ENCODE assay signal across 22 cellular contexts in genomic region chr10:116988311-116988710, GRCh38. TPM values are rescaled to one million over a fixed set of nuclear protein-coding genes. Genes with fewer than 3 reads are reported as not detected.
A peak's percentile ranks its signal among the peaks of the same experiment; 100 is the strongest.
DNase-seq lines count a peak whose midpoint lies in the region; ATAC-seq, FAIRE-seq and TF ChIP-seq lines count a peak whose summit lies in the region.
"Had no signal": no experiment of that assay in that cellular context is flagged by ENCODE, and none has a peak within 500 bp of the region (broad histone marks: within the 10 kb centered on the region; RNA-seq: fewer than 3 reads in every experiment).

No MANE protein-coding gene starts in this region.

- H3K4me1 ChIP-seq in trophoblast cell (ENCODE audit: control insufficient read depth in 1 of 2, insufficient read depth in 2 of 2, low read length in 2 of 2): peaks cover 2 to 12% of the 10 kb centered on the region in 2 experiments
- H3K4me1 ChIP-seq: BLaER1 treated with 17β-estradiol and CSF1 and Interleukin-3, amounts not matched to agents 10 nM and 100 nM had no signal

- no peak overlapping the region for H3K27ac ChIP-seq in trophoblast cell (ENCODE audit: low read depth, low read length)
- H3K27ac ChIP-seq: BLaER1 treated with 17β-estradiol and CSF1 and Interleukin-3, amounts not matched to agents 10 nM and 100 nM; GM23248 had no signal

- no peak overlapping the region for H3K4me2 ChIP-seq in trophoblast cell (ENCODE audit: low read length)
- H3K4me2 ChIP-seq: BLaER1 treated with 17β-estradiol and CSF1 and Interleukin-3, amounts not matched to agents 10 nM and 100 nM had no signal

- H2AK5ac ChIP-seq in trophoblast cell (ENCODE audit: low read length): no peak overlapping the region

- H3K79me1 ChIP-seq in trophoblast cell (ENCODE audit: low read length): no peaks in the 10 kb centered on the region

- ATAC-seq in GM21367 (IDR thresholded peaks at IDR 0.05; ENCODE audit: unreplicated experiment): no peak
- ATAC-seq in GM19023 (IDR thresholded peaks at IDR 0.05; ENCODE audit: unreplicated experiment): no peak
- ATAC-seq: CD8-positive, alpha-beta T cell; K562 had no signal

- no peak overlapping the region for H3K14ac ChIP-seq in trophoblast cell (ENCODE audit: low read length)

- H4K12ac ChIP-seq in trophoblast cell (ENCODE audit: low read depth, low read length): no peak overlapping the region

- no peak overlapping the region for H2BK120ac ChIP-seq in trophoblast cell (ENCODE audit: insufficient read depth, low read length, poor library complexity)

- no peak overlapping the region for H2AFZ ChIP-seq in trophoblast cell (ENCODE audit: insufficient read depth, low read length, poor library complexity)
- H2AFZ ChIP-seq: GM23248 had no signal

- TF ChIP-seq CTCF in endothelial cell (IDR thresholded peaks at IDR 0.05; ENCODE audit: unreplicated experiment): no peak

- no peaks in the 10 kb centered on the region for H3K9me3 Mint-ChIP-seq in endothelial cell (ENCODE audit: unreplicated experiment)
- no peaks in the 10 kb centered on the region for H3K9me3 Mint-ChIP-seq in activated naive CD8-positive, alpha-beta T cell treated with anti-CD3 and anti-CD28 coated beads for 36 hours
- H3K9me3 Mint-ChIP-seq: CD8-positive, alpha-beta T cell had no signal

- no peaks in the 10 kb centered on the region for H3K79me2 ChIP-seq in trophoblast cell (ENCODE audit: control insufficient read depth, insufficient read depth, low read length, poor library complexity)

- H3K4ac ChIP-seq in trophoblast cell (ENCODE audit: low read depth, low read length): peak overlapping the region; percentile 72

- H3K27ac Mint-ChIP-seq in endothelial cell (ENCODE audit: unreplicated experiment): peak overlapping the region; percentile 84
- no peak overlapping the region for H3K27ac Mint-ChIP-seq in activated naive CD8-positive, alpha-beta T cell treated with anti-CD3 and anti-CD28 coated beads for 36 hours
- H3K27ac Mint-ChIP-seq: B cell; CD8-positive, alpha-beta T cell had no signal

- no peaks in the 10 kb centered on the region for H3K27me3 ChIP-seq in trophoblast cell (ENCODE audit: insufficient read depth, low read length)
- H3K27me3 ChIP-seq: BLaER1 treated with 17β-estradiol and CSF1 and Interleukin-3, amounts not matched to agents 10 nM and 100 nM had no signal

- no peak for DNase-seq in RCC 7860 (ENCODE audit: low spot score)
- DNase-seq in endothelial cell (ENCODE audit: low spot score): no peak
- DNase-seq in trophoblast cell: no peak
- no peak for DNase-seq in NCI-H128 (lab: John Stamatoyannopoulos, UW; ENCODE audit: unreplicated experiment)
- DNase-seq in activated naive CD8-positive, alpha-beta T cell treated with anti-CD3 and anti-CD28 coated beads for 36 hours: no peak
- DNase-seq: 8988T; CD8-positive, alpha-beta T cell; DMS 273 treated with DMSO at 0.1 percent for 48 hours; DMS53; GM23248; HCEC 1CT; IMR-90 had no signal

- peak overlapping the region; percentile 51 for H3K18ac ChIP-seq in trophoblast cell (ENCODE audit: low read length)

- H3K9me3 ChIP-seq in trophoblast cell (ENCODE audit: insufficient read depth, low read depth, low read length): no peaks in the 10 kb centered on the region
- H3K9me3 ChIP-seq: BLaER1 treated with 17β-estradiol and CSF1 and Interleukin-3, amounts not matched to agents 10 nM and 100 nM had no signal

- no peak overlapping the region for H3K23ac ChIP-seq in trophoblast cell (ENCODE audit: low read length)

- no peak overlapping the region for H2BK12ac ChIP-seq in trophoblast cell (ENCODE audit: low read length)

- peaks cover 11% of the 10 kb centered on the region for H3K36me3 Mint-ChIP-seq in endothelial cell (ENCODE audit: low read depth, unreplicated experiment)
- H3K36me3 Mint-ChIP-seq in activated naive CD8-positive, alpha-beta T cell treated with anti-CD3 and anti-CD28 coated beads for 36 hours: no peaks in the 10 kb centered on the region
- H3K36me3 Mint-ChIP-seq: CD8-positive, alpha-beta T cell had no signal

- H3K36me3 ChIP-seq in trophoblast cell (ENCODE audit: control insufficient read depth in 1 of 2, insufficient read depth in 2 of 2, low read length in 2 of 2): no peaks in the 10 kb centered on the region
- H3K36me3 ChIP-seq: BLaER1 treated with 17β-estradiol and CSF1 and Interleukin-3, amounts not matched to agents 10 nM and 100 nM had no signal

- H3K9ac ChIP-seq in trophoblast cell (ENCODE audit: low read length): no peak overlapping the region
- H3K9ac ChIP-seq: BLaER1 treated with 17β-estradiol and CSF1 and Interleukin-3, amounts not matched to agents 10 nM and 100 nM; GM23248 had no signal

- no peak overlapping the region for H2BK5ac ChIP-seq in trophoblast cell (ENCODE audit: low read depth, low read length, poor library complexity)

- H3K27me3 Mint-ChIP-seq in endothelial cell (ENCODE audit: unreplicated experiment): peaks cover 8% of the 10 kb centered on the region
- peaks cover 6% of the 10 kb centered on the region for H3K27me3 Mint-ChIP-seq in activated naive CD8-positive, alpha-beta T cell treated with anti-CD3 and anti-CD28 coated beads for 36 hours

- no peak overlapping the region for H3K4me3 ChIP-seq in trophoblast cell (ENCODE audit: low read depth, low read length)
- H3K4me3 ChIP-seq: BLaER1 treated with 17β-estradiol and CSF1 and Interleukin-3, amounts not matched to agents 10 nM and 100 nM; GM23248; K562 had no signal

- FAIRE-seq in RCC 7860 (lab: Jason Lieb, UNC): peak; percentile 15
- FAIRE-seq in colon (lab: Jason Lieb, UNC): peak; percentile 43
- FAIRE-seq: G401.6, GM12891, H54, HTR-8/SVneo, K562 had no signal

- no peak overlapping the region for H4K8ac ChIP-seq in trophoblast cell (ENCODE audit: low read depth, low read length)

- H4K91ac ChIP-seq in trophoblast cell (ENCODE audit: low read depth, low read length): no peak overlapping the region

- H3K4me1 Mint-ChIP-seq in endothelial cell (ENCODE audit: unreplicated experiment): peaks cover 73% of the 10 kb centered on the region
- H3K4me1 Mint-ChIP-seq in activated naive CD8-positive, alpha-beta T cell treated with anti-CD3 and anti-CD28 coated beads for 36 hours: no peaks in the 10 kb centered on the region
- H3K4me1 Mint-ChIP-seq: B cell had no signal

- H3K4me3 Mint-ChIP-seq in endothelial cell (ENCODE audit: unreplicated experiment): no peak overlapping the region
- H3K4me3 Mint-ChIP-seq in activated naive CD8-positive, alpha-beta T cell treated with anti-CD3 and anti-CD28 coated beads for 36 hours: no peak overlapping the region
- H3K4me3 Mint-ChIP-seq: B cell; CD8-positive, alpha-beta T cell had no signal

RNA-seq across cellular contexts. Expression of gene SHTN1, which starts 16.7 kb away (rescaled TPM):
- 106 TPM for total RNA-seq in endothelial cell (ENCODE audit: unreplicated experiment)
- polyA plus RNA-seq in trophoblast cell (2013): 32.4 and 33.4 TPM in 2 replicates
- total RNA-seq in activated naive CD8-positive, alpha-beta T cell treated with anti-CD3 and anti-CD28 coated beads for 36 hours: under 1 TPM; 0.08 TPM
- total RNA-seq: CD8-positive, alpha-beta T cell had no signal

Comparison
In these comparisons a context has a peak if more than half of its experiments do, and no peak if none do; other contexts are left out.
1. RNA of gene SHTN1, which starts 16.7 kb away (total RNA-seq): 106 TPM in endothelial cell (single experiment); 0.08 TPM in activated naive CD8-positive, alpha-beta T cell treated with anti-CD3 and anti-CD28 coated beads for 36 hours; every median in the first group is over 10 times any median in the second.